ENCODE assay signal across 8 cellular contexts in the genomic region with DNA sequence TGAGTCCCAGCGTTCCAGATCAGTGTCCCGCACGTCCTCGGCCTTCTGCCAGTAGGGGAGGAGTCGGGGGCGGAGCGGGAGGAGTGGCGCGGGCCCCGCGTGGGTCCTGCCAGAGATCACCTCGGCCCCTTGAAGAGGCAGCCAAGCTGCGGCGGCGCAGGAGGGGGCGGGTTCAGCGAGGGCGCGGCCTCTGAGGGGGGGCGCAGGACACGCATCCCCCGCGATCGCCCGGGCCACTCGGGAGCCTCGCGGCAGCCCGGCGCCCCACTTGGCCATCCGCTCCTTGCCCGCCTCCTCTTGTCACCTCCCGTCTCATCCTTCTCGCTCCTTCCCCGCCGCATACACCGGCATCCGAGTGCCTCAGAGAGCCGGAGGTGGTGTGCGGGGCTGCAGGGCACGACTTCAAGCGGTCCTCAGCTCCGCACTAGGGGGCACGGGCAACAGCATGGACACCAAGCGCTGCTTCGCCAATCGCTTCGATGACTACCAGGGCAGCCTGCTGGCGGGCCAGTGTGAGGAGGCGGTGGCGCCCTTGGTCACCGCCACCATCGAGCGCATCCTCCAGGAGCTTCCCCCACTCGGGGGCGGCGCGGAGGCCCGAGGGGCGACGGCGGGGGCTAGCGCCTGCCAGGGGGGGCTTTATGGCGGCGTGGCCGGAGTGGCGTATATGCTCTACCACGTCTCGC. TPM values are rescaled to one million over a fixed set of nuclear protein-coding genes. Genes with fewer than 3 reads are reported as not detected.
A peak's percentile ranks its signal among the peaks of the same experiment; 100 is the strongest.
DNase-seq lines count a peak whose midpoint lies in the region; ATAC-seq and TF ChIP-seq lines count a peak whose summit lies in the region.
"Not testable (repeated sequence)": the region's sequence is repeated elsewhere in the genome, so short reads cannot be mapped to it uniquely, and the experiment has no call there.
"Had no signal": no experiment of that assay in that cellular context is flagged by ENCODE, and none has a peak within 500 bp of the region (broad histone marks: within the 10 kb centered on the region; RNA-seq: fewer than 3 reads in every experiment).

A gene (plus strand): TSS at position 236 of the 686 bp plus-strand sequence. CDS start 210 bp downstream, at position 446.

- WGBS in mesendoderm (ENCODE audit: extremely low coverage, insufficient coverage, low lambda C conversion rate) = no CpG with 5 or more reads among the region's 69 CpGs

- H2BK5ac ChIP-seq in mesendoderm (ENCODE audit: low read length) = not testable (repeated sequence)

- not testable (repeated sequence) for H4K8ac ChIP-seq in mesendoderm (ENCODE audit: low read depth, low read length)

- H3K23ac ChIP-seq in mesendoderm (ENCODE audit: low read length) = not testable (repeated sequence)

- H3K4me2 ChIP-seq in mesendoderm (ENCODE audit: low read length) = not testable (repeated sequence)

- H4K5ac ChIP-seq in mesendoderm (ENCODE audit: low read length) = not testable (repeated sequence)

- H2BK15ac ChIP-seq in mesendoderm (replicated peaks; ENCODE audit: low read depth) = not testable (repeated sequence)

- H3K9ac ChIP-seq in mesendoderm (ENCODE audit: low read length) = not testable (repeated sequence)

- DNase-seq in NCI-H2227 treated with DMSO at 0.1 percent for 48 hours (lab: John Stamatoyannopoulos, UW) = peak; percentile 28
- DNase-seq in activated CD4-positive, CD25-positive, alpha-beta regulatory T cell treated with anti-CD3 and anti-CD28 coated beads, Interleukin-2, amount 50 U/mL, for 72 hours = peak; percentile 28
- not testable (repeated sequence) for DNase-seq in astrocyte of the cerebellum (ENCODE audit: low read depth); foreskin keratinocyte; skeletal muscle cell (ENCODE audit: low read depth)
- DNase-seq in mesendoderm = peak; percentile 0

- not testable (repeated sequence) for H3K79me1 ChIP-seq in mesendoderm (ENCODE audit: low read length)

- ATAC-seq in GM21723 (IDR thresholded peaks at IDR 0.05; ENCODE audit: unreplicated experiment) = peak; percentile 26
- peak; percentile 36 for ATAC-seq in foreskin keratinocyte

- not testable (repeated sequence) for H2AK5ac ChIP-seq in mesendoderm (ENCODE audit: low read length)

- not testable (repeated sequence) for H3K4ac ChIP-seq in mesendoderm (ENCODE audit: low read depth, low read length)

- not testable (repeated sequence) for H3K27me3 ChIP-seq in foreskin keratinocyte; mesendoderm (ENCODE audit: insufficient read depth, low read length, poor library complexity)

- not testable (repeated sequence) for H3K4me1 ChIP-seq in foreskin keratinocyte; mesendoderm (ENCODE audit: control insufficient read depth, low read depth, low read length)

- not testable (repeated sequence) for H3K18ac ChIP-seq in mesendoderm (ENCODE audit: low read length)

- peak within 1 kb of the TSS; percentile 39 for H3K4me3 ChIP-seq in astrocyte of the cerebellum (ENCODE audit: low read depth, low read length)
- not testable (repeated sequence) for H3K4me3 ChIP-seq in mesendoderm (ENCODE audit: low read length)
- H3K4me3 ChIP-seq in skeletal muscle cell (ENCODE audit: low read depth, low read length) = peak within 1 kb of the TSS; percentile 7

- in situ Hi-C loops in astrocyte of the cerebellum (cut with HindIII; ENCODE audit: low sequenced_read_pairs) = not testable (repeated sequence)

- not testable (repeated sequence) for H2BK120ac ChIP-seq in mesendoderm (ENCODE audit: low read depth, low read length)

- H3K36me3 ChIP-seq in mesendoderm (ENCODE audit: control insufficient read depth, insufficient read depth, low read length) = not testable (repeated sequence)

- not testable (repeated sequence) for TF ChIP-seq CTCF in astrocyte of the cerebellum (IDR thresholded peaks at IDR 0.05; ENCODE audit: low read depth, low read length, missing control alignments); foreskin keratinocyte (conservative IDR thresholded peaks at IDR 0.05)

- H3K79me2 ChIP-seq in mesendoderm (ENCODE audit: control insufficient read depth, insufficient read depth, low read length) = not testable (repeated sequence)

- not testable (repeated sequence) for H3K56ac ChIP-seq in mesendoderm (ENCODE audit: low read length)

- not testable (repeated sequence) for H3K27ac ChIP-seq in foreskin keratinocyte; mesendoderm (ENCODE audit: low read depth, low read length)

RNA-seq across cellular contexts. Expression of the gene that starts here (rescaled TPM):
- 1.3 and 1.6 TPM in 2 replicates for total RNA-seq in foreskin keratinocyte
- polyA plus RNA-seq in foreskin keratinocyte = 0.75 and 0.76 TPM in 2 replicates
- 0.31 TPM for polyA plus RNA-seq in mesendoderm (2013, experiment 1 of 2)
- 0.20 TPM for polyA plus RNA-seq in mesendoderm (2013, experiment 2 of 2)
- total RNA-seq: IMR-90 had no signal
- polyA plus RNA-seq: IMR-90 had no signal
